ENCODE assay signal across 1 cellular context in genomic region chr1:221740941-221741363, GRCh38.
A peak's percentile ranks its signal among the peaks of the same experiment; 100 is the strongest.
TF ChIP-seq lines count a peak whose summit lies in the region.

No MANE protein-coding gene starts in this region.

TF ChIP-seq in K562, 482 proteins besides CTCF, POLR2A, EP300 and RAD21 (continued from another document):
- no peak for TF ChIP-seq UBTF (IDR thresholded peaks at IDR 0.05; ENCODE audit: borderline replicate concordance in 1 of 2, low read depth in 2 of 2, low read length in 2 of 2)
- TF ChIP-seq ZNF384 (IDR thresholded peaks at IDR 0.05; ENCODE audit: low read depth, low read length), result no peak
- TF ChIP-seq BCLAF1 (IDR thresholded peaks at IDR 0.05; ENCODE audit: borderline replicate concordance in 1 of 2, control insufficient read depth in 1 of 2, low read depth in 2 of 2, low read length in 1 of 2), result no peak
- no peak for TF ChIP-seq SMARCA5 (IDR thresholded peaks at IDR 0.05)
- TF ChIP-seq ZNF445 (CRISPR knock-in tag; IDR thresholded peaks at IDR 0.05; ENCODE audit: low read depth), result no peak
- TF ChIP-seq HNRNPL (IDR thresholded peaks at IDR 0.05; ENCODE audit: low read depth, low read length), result no peak
- TF ChIP-seq ZBTB2 (IDR thresholded peaks at IDR 0.05), result peak; percentile 53; the same call in 1 of the 2 replicates
- no peak for TF ChIP-seq SP1 (CRISPR knock-in tag; IDR thresholded peaks at IDR 0.05)
- TF ChIP-seq PKNOX1 (IDR thresholded peaks at IDR 0.05), result peak; percentile 54; the same call in 1 of the 2 replicates
- TF ChIP-seq CBFA2T3 (IDR thresholded peaks at IDR 0.05), result no peak
- TF ChIP-seq TSC22D4 (tag; IDR thresholded peaks at IDR 0.05), result no peak
- TF ChIP-seq POLR2G (IDR thresholded peaks at IDR 0.05; ENCODE audit: low read depth, low read length), result no peak
- no peak for TF ChIP-seq TRIM24 (IDR thresholded peaks at IDR 0.05)
- TF ChIP-seq HLTF (IDR thresholded peaks at IDR 0.05), result no peak
- no peak for TF ChIP-seq ETV1 (tag; conservative IDR thresholded peaks at IDR 0.05; ENCODE audit: low read depth)
- TF ChIP-seq ZNF263 (CRISPR knock-in tag; IDR thresholded peaks at IDR 0.05; ENCODE audit: borderline replicate concordance), result no peak
- TF ChIP-seq ZNF507 (tag; conservative IDR thresholded peaks at IDR 0.05), result no peak
- no peak for TF ChIP-seq PBX2 (CRISPR knock-in tag; IDR thresholded peaks at IDR 0.05; ENCODE audit: low read depth)
- peak; percentile 48; the same call in 1 of the 2 replicates for TF ChIP-seq PBX2 (tag; conservative IDR thresholded peaks at IDR 0.05; ENCODE audit: low read depth)
- no peak for TF ChIP-seq KAT7 (CRISPR knock-in tag; IDR thresholded peaks at IDR 0.05; ENCODE audit: borderline replicate concordance)
- TF ChIP-seq HDAC3 (IDR thresholded peaks at IDR 0.05; ENCODE audit: borderline replicate concordance, partially characterized antibody), result no peak
- no peak for TF ChIP-seq POLR3G (IDR thresholded peaks at IDR 0.05; ENCODE audit: extremely low read depth, insufficient read length, insufficient replicate concordance)
- TF ChIP-seq ZNF175 (CRISPR knock-in tag; IDR thresholded peaks at IDR 0.05; ENCODE audit: low read depth), result no peak
